1 cellular context compared by ENCODE assay signal in the genomic region with DNA sequence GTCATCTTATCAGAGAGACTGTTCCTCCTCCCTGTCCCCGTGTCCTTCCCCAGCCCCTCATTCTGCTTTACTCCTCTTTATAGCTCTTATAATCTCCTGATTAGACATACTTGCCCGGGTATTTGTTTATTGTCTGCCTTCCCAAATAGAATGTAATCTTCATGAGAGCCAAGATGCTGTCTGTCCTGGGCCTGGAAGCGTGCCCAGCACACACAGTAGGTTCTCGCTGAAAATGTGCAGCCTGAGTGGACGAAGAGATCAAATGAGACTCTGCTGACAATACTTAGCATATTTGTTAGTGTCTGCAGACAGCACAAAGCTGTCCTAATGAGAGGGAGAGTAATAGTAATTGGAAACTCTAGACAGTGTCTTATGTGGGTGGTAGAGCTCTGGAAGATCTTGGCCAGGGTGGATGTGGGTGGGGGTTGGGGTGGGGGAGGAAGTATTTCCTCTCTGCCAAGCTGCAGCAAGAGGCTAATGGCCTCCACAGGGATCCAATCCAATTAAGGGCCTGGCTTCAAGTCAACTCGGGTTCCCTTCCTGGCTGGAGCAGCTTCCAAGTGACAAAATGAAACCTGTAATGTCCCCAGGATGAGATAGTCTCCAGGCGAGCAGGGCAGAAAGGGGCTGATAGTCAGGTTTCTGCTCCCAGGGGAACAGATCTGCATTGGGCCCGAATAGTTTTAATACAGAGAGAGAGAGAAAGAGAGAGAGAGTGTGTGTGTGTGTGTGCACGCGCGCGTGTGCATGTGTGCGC.
TF ChIP-seq lines count a peak whose summit lies in the region.

No MANE protein-coding gene starts in this region.

TF ChIP-seq in K562, 482 proteins besides CTCF, POLR2A, EP300 and RAD21 (continued from another document and continues in another):
- TF ChIP-seq, protein P1, sequence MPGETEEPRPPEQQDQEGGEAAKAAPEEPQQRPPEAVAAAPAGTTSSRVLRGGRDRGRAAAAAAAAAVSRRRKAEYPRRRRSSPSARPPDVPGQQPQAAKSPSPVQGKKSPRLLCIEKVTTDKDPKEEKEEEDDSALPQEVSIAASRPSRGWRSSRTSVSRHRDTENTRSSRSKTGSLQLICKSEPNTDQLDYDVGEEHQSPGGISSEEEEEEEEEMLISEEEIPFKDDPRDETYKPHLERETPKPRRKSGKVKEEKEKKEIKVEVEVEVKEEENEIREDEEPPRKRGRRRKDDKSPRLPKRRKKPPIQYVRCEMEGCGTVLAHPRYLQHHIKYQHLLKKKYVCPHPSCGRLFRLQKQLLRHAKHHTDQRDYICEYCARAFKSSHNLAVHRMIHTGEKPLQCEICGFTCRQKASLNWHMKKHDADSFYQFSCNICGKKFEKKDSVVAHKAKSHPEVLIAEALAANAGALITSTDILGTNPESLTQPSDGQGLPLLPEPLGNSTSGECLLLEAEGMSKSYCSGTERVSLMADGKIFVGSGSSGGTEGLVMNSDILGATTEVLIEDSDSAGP (CRISPR knock-in tag; IDR thresholded peaks at IDR 0.05): no peak
- TF ChIP-seq ZFX (CRISPR knock-in tag; IDR thresholded peaks at IDR 0.05) (peak; percentile 42; the same call in 1 of the 2 replicates), PML (IDR thresholded peaks at IDR 0.05; ENCODE audit: low read length) (no peak), ZNF197 (CRISPR knock-in tag; IDR thresholded peaks at IDR 0.05; ENCODE audit: low read depth) (0 out of 2 replicates have a peak, but pooled peaks have one; percentile 60), ZKSCAN8 (CRISPR knock-in tag; IDR thresholded peaks at IDR 0.05) (no peak), ZNF133 (CRISPR knock-in tag; IDR thresholded peaks at IDR 0.05) (no peak), NR2C2 (CRISPR knock-in tag; IDR thresholded peaks at IDR 0.05) (no peak), NR2C2 (tag; IDR thresholded peaks at IDR 0.05) (no peak), RNF2 (IDR thresholded peaks at IDR 0.05) (no peak), E2F3 (CRISPR knock-in tag; IDR thresholded peaks at IDR 0.05) (no peak), EHMT2 (IDR thresholded peaks at IDR 0.05) (no peak), SMARCA5 (IDR thresholded peaks at IDR 0.05) (no peak), SMARCB1 (IDR thresholded peaks at IDR 0.05; ENCODE audit: insufficient read length, low read depth) (no peak), ZNF717 (CRISPR knock-in tag; IDR thresholded peaks at IDR 0.05) (no peak), MAFK (IDR thresholded peaks at IDR 0.05; ENCODE audit: low read length) (no peak), TOE1 (IDR thresholded peaks at IDR 0.05; ENCODE audit: borderline replicate concordance) (no peak), TOE1 (CRISPR knock-in tag; IDR thresholded peaks at IDR 0.05; ENCODE audit: borderline replicate concordance, low read depth) (no peak), ZFPM2 (CRISPR knock-in tag; IDR thresholded peaks at IDR 0.05) (no peak), PTBP1 (IDR thresholded peaks at IDR 0.05; ENCODE audit: low read depth, low read length) (no peak), FOS (IDR thresholded peaks at IDR 0.05; ENCODE audit: extremely low read depth, insufficient read length) (no peak), POLR2G (IDR thresholded peaks at IDR 0.05; ENCODE audit: low read depth, low read length) (no peak)
- TF ChIP-seq, protein P2, sequence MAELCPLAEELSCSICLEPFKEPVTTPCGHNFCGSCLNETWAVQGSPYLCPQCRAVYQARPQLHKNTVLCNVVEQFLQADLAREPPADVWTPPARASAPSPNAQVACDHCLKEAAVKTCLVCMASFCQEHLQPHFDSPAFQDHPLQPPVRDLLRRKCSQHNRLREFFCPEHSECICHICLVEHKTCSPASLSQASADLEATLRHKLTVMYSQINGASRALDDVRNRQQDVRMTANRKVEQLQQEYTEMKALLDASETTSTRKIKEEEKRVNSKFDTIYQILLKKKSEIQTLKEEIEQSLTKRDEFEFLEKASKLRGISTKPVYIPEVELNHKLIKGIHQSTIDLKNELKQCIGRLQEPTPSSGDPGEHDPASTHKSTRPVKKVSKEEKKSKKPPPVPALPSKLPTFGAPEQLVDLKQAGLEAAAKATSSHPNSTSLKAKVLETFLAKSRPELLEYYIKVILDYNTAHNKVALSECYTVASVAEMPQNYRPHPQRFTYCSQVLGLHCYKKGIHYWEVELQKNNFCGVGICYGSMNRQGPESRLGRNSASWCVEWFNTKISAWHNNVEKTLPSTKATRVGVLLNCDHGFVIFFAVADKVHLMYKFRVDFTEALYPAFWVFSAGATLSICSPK (IDR thresholded peaks at IDR 0.05; ENCODE audit: borderline replicate concordance): no peak
- TF ChIP-seq, protein P3, sequence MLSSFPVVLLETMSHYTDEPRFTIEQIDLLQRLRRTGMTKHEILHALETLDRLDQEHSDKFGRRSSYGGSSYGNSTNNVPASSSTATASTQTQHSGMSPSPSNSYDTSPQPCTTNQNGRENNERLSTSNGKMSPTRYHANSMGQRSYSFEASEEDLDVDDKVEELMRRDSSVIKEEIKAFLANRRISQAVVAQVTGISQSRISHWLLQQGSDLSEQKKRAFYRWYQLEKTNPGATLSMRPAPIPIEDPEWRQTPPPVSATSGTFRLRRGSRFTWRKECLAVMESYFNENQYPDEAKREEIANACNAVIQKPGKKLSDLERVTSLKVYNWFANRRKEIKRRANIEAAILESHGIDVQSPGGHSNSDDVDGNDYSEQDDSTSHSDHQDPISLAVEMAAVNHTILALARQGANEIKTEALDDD (IDR thresholded peaks at IDR 0.05): no peak
- TF ChIP-seq, protein P4, sequence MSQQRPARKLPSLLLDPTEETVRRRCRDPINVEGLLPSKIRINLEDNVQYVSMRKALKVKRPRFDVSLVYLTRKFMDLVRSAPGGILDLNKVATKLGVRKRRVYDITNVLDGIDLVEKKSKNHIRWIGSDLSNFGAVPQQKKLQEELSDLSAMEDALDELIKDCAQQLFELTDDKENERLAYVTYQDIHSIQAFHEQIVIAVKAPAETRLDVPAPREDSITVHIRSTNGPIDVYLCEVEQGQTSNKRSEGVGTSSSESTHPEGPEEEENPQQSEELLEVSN (IDR thresholded peaks at IDR 0.05; ENCODE audit: borderline replicate concordance in 1 of 2, extremely low read depth in 1 of 2, insufficient read depth in 1 of 2, insufficient read length in 1 of 2, low read depth in 1 of 2, low read length in 1 of 2, poor library complexity in 1 of 2, severe bottlenecking in 1 of 2): no peak
- TF ChIP-seq, protein P5, sequence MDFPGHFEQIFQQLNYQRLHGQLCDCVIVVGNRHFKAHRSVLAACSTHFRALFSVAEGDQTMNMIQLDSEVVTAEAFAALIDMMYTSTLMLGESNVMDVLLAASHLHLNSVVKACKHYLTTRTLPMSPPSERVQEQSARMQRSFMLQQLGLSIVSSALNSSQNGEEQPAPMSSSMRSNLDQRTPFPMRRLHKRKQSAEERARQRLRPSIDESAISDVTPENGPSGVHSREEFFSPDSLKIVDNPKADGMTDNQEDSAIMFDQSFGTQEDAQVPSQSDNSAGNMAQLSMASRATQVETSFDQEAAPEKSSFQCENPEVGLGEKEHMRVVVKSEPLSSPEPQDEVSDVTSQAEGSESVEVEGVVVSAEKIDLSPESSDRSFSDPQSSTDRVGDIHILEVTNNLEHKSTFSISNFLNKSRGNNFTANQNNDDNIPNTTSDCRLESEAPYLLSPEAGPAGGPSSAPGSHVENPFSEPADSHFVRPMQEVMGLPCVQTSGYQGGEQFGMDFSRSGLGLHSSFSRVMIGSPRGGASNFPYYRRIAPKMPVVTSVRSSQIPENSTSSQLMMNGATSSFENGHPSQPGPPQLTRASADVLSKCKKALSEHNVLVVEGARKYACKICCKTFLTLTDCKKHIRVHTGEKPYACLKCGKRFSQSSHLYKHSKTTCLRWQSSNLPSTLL (IDR thresholded peaks at IDR 0.05): no peak
- TF ChIP-seq, protein P6, sequence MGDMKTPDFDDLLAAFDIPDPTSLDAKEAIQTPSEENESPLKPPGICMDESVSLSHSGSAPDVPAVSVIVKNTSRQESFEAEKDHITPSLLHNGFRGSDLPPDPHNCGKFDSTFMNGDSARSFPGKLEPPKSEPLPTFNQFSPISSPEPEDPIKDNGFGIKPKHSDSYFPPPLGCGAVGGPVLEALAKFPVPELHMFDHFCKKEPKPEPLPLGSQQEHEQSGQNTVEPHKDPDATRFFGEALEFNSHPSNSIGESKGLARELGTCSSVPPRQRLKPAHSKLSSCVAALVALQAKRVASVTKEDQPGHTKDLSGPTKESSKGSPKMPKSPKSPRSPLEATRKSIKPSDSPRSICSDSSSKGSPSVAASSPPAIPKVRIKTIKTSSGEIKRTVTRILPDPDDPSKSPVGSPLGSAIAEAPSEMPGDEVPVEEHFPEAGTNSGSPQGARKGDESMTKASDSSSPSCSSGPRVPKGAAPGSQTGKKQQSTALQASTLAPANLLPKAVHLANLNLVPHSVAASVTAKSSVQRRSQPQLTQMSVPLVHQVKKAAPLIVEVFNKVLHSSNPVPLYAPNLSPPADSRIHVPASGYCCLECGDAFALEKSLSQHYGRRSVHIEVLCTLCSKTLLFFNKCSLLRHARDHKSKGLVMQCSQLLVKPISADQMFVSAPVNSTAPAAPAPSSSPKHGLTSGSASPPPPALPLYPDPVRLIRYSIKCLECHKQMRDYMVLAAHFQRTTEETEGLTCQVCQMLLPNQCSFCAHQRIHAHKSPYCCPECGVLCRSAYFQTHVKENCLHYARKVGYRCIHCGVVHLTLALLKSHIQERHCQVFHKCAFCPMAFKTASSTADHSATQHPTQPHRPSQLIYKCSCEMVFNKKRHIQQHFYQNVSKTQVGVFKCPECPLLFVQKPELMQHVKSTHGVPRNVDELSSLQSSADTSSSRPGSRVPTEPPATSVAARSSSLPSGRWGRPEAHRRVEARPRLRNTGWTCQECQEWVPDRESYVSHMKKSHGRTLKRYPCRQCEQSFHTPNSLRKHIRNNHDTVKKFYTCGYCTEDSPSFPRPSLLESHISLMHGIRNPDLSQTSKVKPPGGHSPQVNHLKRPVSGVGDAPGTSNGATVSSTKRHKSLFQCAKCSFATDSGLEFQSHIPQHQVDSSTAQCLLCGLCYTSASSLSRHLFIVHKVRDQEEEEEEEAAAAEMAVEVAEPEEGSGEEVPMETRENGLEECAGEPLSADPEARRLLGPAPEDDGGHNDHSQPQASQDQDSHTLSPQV (IDR thresholded peaks at IDR 0.05): peak; percentile 63
- TF ChIP-seq, protein P7, sequence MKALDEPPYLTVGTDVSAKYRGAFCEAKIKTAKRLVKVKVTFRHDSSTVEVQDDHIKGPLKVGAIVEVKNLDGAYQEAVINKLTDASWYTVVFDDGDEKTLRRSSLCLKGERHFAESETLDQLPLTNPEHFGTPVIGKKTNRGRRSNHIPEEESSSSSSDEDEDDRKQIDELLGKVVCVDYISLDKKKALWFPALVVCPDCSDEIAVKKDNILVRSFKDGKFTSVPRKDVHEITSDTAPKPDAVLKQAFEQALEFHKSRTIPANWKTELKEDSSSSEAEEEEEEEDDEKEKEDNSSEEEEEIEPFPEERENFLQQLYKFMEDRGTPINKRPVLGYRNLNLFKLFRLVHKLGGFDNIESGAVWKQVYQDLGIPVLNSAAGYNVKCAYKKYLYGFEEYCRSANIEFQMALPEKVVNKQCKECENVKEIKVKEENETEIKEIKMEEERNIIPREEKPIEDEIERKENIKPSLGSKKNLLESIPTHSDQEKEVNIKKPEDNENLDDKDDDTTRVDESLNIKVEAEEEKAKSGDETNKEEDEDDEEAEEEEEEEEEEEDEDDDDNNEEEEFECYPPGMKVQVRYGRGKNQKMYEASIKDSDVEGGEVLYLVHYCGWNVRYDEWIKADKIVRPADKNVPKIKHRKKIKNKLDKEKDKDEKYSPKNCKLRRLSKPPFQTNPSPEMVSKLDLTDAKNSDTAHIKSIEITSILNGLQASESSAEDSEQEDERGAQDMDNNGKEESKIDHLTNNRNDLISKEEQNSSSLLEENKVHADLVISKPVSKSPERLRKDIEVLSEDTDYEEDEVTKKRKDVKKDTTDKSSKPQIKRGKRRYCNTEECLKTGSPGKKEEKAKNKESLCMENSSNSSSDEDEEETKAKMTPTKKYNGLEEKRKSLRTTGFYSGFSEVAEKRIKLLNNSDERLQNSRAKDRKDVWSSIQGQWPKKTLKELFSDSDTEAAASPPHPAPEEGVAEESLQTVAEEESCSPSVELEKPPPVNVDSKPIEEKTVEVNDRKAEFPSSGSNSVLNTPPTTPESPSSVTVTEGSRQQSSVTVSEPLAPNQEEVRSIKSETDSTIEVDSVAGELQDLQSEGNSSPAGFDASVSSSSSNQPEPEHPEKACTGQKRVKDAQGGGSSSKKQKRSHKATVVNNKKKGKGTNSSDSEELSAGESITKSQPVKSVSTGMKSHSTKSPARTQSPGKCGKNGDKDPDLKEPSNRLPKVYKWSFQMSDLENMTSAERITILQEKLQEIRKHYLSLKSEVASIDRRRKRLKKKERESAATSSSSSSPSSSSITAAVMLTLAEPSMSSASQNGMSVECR (CRISPR knock-in tag; IDR thresholded peaks at IDR 0.05): no peak
- TF ChIP-seq, protein P8, sequence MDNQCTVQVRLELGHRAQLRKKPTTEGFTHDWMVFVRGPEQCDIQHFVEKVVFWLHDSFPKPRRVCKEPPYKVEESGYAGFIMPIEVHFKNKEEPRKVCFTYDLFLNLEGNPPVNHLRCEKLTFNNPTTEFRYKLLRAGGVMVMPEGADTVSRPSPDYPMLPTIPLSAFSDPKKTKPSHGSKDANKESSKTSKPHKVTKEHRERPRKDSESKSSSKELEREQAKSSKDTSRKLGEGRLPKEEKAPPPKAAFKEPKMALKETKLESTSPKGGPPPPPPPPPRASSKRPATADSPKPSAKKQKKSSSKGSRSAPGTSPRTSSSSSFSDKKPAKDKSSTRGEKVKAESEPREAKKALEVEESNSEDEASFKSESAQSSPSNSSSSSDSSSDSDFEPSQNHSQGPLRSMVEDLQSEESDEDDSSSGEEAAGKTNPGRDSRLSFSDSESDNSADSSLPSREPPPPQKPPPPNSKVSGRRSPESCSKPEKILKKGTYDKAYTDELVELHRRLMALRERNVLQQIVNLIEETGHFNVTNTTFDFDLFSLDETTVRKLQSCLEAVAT (IDR thresholded peaks at IDR 0.05): no peak
- TF ChIP-seq, protein P9, sequence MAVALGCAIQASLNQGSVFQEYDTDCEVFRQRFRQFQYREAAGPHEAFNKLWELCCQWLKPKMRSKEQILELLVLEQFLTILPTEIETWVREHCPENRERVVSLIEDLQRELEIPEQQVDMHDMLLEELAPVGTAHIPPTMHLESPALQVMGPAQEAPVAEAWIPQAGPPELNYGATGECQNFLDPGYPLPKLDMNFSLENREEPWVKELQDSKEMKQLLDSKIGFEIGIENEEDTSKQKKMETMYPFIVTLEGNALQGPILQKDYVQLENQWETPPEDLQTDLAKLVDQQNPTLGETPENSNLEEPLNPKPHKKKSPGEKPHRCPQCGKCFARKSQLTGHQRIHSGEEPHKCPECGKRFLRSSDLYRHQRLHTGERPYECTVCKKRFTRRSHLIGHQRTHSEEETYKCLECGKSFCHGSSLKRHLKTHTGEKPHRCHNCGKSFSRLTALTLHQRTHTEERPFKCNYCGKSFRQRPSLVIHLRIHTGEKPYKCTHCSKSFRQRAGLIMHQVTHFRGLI (CRISPR knock-in tag; IDR thresholded peaks at IDR 0.05): no peak
- TF ChIP-seq, protein P10, sequence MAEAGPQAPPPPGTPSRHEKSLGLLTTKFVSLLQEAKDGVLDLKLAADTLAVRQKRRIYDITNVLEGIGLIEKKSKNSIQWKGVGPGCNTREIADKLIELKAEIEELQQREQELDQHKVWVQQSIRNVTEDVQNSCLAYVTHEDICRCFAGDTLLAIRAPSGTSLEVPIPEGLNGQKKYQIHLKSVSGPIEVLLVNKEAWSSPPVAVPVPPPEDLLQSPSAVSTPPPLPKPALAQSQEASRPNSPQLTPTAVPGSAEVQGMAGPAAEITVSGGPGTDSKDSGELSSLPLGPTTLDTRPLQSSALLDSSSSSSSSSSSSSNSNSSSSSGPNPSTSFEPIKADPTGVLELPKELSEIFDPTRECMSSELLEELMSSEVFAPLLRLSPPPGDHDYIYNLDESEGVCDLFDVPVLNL (CRISPR knock-in tag; IDR thresholded peaks at IDR 0.05; ENCODE audit: low read depth): no peak
